2 cellular contexts compared by ENCODE assay signal in the genomic region with DNA sequence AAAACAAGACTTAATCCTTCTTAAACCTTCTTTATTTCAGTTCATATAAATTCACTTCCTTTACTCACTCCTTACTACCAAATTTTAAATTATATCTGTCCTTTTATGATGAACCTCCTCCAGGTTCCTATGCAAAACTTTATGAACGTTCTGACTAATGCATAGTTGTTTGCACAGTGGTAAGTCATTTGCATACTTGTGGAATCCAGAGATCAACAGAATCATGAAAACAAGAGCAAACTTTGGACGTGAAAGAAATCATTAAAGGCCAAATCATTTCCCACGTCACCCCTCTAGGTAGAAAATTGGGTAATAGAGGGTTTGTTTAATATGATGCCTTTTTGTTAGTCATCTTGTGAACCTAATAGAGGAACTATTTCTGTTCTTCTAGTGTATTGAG.
TF ChIP-seq lines count a peak whose summit lies in the region.

No MANE protein-coding gene starts in this region.

TF ChIP-seq in GM12891, 5 proteins besides CTCF, POLR2A, EP300 and RAD21:
- TF ChIP-seq PAX5 (IDR thresholded peaks at IDR 0.05; ENCODE audit: insufficient read depth, low read length, severe bottlenecking): no peak
- no peak for TF ChIP-seq POU2F2 (IDR thresholded peaks at IDR 0.05; ENCODE audit: low read depth, low read length)
- no peak for TF ChIP-seq TAF1 (IDR thresholded peaks at IDR 0.05; ENCODE audit: low read depth, low read length)
- TF ChIP-seq SPI1 (IDR thresholded peaks at IDR 0.05; ENCODE audit: low read depth, low read length): no peak
- no peak for TF ChIP-seq POLR2AphosphoS5 (IDR thresholded peaks at IDR 0.05; ENCODE audit: low read depth, low read length)

TF ChIP-seq in IMR-90, 13 proteins besides CTCF, POLR2A, EP300 and RAD21:
- no peak for TF ChIP-seq RCOR1 (IDR thresholded peaks at IDR 0.05; ENCODE audit: insufficient replicate concordance, low read length)
- TF ChIP-seq CEBPB (IDR thresholded peaks at IDR 0.05; ENCODE audit: low read depth, low read length): no peak
- TF ChIP-seq, protein P1, sequence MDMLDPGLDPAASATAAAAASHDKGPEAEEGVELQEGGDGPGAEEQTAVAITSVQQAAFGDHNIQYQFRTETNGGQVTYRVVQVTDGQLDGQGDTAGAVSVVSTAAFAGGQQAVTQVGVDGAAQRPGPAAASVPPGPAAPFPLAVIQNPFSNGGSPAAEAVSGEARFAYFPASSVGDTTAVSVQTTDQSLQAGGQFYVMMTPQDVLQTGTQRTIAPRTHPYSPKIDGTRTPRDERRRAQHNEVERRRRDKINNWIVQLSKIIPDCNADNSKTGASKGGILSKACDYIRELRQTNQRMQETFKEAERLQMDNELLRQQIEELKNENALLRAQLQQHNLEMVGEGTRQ (IDR thresholded peaks at IDR 0.05; ENCODE audit: low read depth, low read length): no peak
- no peak for TF ChIP-seq MAFK (IDR thresholded peaks at IDR 0.05; ENCODE audit: low read depth, low read length)
- TF ChIP-seq, protein P2, sequence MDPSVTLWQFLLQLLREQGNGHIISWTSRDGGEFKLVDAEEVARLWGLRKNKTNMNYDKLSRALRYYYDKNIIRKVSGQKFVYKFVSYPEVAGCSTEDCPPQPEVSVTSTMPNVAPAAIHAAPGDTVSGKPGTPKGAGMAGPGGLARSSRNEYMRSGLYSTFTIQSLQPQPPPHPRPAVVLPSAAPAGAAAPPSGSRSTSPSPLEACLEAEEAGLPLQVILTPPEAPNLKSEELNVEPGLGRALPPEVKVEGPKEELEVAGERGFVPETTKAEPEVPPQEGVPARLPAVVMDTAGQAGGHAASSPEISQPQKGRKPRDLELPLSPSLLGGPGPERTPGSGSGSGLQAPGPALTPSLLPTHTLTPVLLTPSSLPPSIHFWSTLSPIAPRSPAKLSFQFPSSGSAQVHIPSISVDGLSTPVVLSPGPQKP (IDR thresholded peaks at IDR 0.05; ENCODE audit: borderline replicate concordance, low read depth, low read length): no peak
- TF ChIP-seq BHLHE40 (IDR thresholded peaks at IDR 0.05; ENCODE audit: low read depth, low read length): no peak
- TF ChIP-seq SMC3 (IDR thresholded peaks at IDR 0.05; ENCODE audit: low read depth, low read length): no peak
- TF ChIP-seq MXI1 (IDR thresholded peaks at IDR 0.05; ENCODE audit: borderline replicate concordance, low read depth, low read length): no peak
- no peak for TF ChIP-seq FOS (IDR thresholded peaks at IDR 0.05; ENCODE audit: low read depth, low read length)
- TF ChIP-seq RFX5 (IDR thresholded peaks at IDR 0.05; ENCODE audit: low read depth, low read length): no peak
